Comparison of ENCODE assay signal across 9 cellular contexts in the genomic region with DNA sequence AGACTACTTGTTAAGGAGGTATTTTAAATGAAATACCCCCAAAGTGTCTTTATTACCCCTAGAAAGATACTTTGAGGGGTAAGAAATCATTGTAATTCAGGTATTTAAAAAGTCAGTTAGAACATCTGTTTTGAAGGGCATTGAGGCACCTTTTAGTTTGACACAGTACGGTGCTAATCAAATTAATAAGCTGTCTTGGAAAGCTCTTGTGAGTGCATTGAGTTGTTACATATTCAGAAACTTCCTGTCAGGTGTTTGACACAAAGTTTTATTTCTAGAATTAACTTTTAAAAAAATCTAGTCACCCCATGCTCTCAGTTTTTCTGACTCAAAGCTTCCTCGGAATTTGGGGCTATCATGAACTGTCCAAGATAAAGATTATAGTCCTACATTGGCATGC. TPM values are rescaled to one million over a fixed set of nuclear protein-coding genes. Genes with fewer than 3 reads are reported as not detected.
DNase-seq lines count a peak whose midpoint lies in the region; ATAC-seq and TF ChIP-seq lines count a peak whose summit lies in the region.
"Had no signal": no experiment of that assay in that cellular context is flagged by ENCODE, and none has a peak within 500 bp of the region (broad histone marks: within the 10 kb centered on the region; RNA-seq: fewer than 3 reads in every experiment).

No MANE protein-coding gene starts in this region.

- no peaks in the 10 kb centered on the region for H3K27me3 Mint-ChIP-seq in activated T-cell treated with anti-CD3 and anti-CD28 coated beads, Interleukin-2, amount 50 U/mL, for 4 hours (ENCODE audit: low read depth)
- no peaks in the 10 kb centered on the region for H3K27me3 Mint-ChIP-seq in T-cell
- H3K27me3 Mint-ChIP-seq in stimulated activated naive B cell treated with anti-CD40 and anti-IgM and Interleukin-4, amounts not matched to agents 10 μg/mL and 1 μg/mL and 100 μg/mL, for 72 hours: no peaks in the 10 kb centered on the region

- no peak for ATAC-seq in activated T-cell treated with anti-CD3 and anti-CD28 coated beads, Interleukin-2, amount 50 U/mL, for 4 hours
- ATAC-seq in T-cell (replicated peaks in 1 of 4): no peak
- no peak for ATAC-seq in stimulated activated naive B cell treated with anti-CD40 and anti-IgM and Interleukin-4, amounts not matched to agents 10 μg/mL and 1 μg/mL and 100 μg/mL, for 72 hours (replicated peaks)

- CTCF ChIA-PET in T-cell (lab: Charles Lee): interaction anchor here in 1 of 2 donors (0.8 kb wide), 1 partner anchor 9 kb away, joined by 3 read pairs; no protein-coding TSS in a partner anchor

- H3K4me3 Mint-ChIP-seq in activated T-cell treated with anti-CD3 and anti-CD28 coated beads, Interleukin-2, amount 50 U/mL, for 4 hours: peak overlapping the region; percentile 96
- H3K4me3 Mint-ChIP-seq in T-cell: peak overlapping the region; percentile 44 to 99 (median 47)
- peak overlapping the region; percentile 35 to 44 for H3K4me3 Mint-ChIP-seq in stimulated activated naive B cell treated with anti-CD40 and anti-IgM and Interleukin-4, amounts not matched to agents 10 μg/mL and 1 μg/mL and 100 μg/mL, for 72 hours

- H3K4me3 ChIP-seq in fibroblast of villous mesenchyme (ENCODE audit: low read depth, low read length): peak overlapping the region; percentile 89

- peaks cover 43% of the 10 kb centered on the region for H3K36me3 Mint-ChIP-seq in activated T-cell treated with anti-CD3 and anti-CD28 coated beads, Interleukin-2, amount 50 U/mL, for 4 hours (ENCODE audit: insufficient read depth)
- peaks cover 32% of the 10 kb centered on the region for H3K36me3 Mint-ChIP-seq in T-cell
- H3K36me3 Mint-ChIP-seq in stimulated activated naive B cell treated with anti-CD40 and anti-IgM and Interleukin-4, amounts not matched to agents 10 μg/mL and 1 μg/mL and 100 μg/mL, for 72 hours: peaks cover 29 to 39% of the 10 kb centered on the region in 2 donors

- POLR2A ChIA-PET in T-cell (lab: Charles Lee): interaction anchor here in 1 of 2 donors (0.9 kb wide), 1 partner anchor 9 kb away, joined by 3 read pairs; no protein-coding TSS in a partner anchor

- H3K27ac Mint-ChIP-seq in T-cell: no peak overlapping the region
- H3K27ac Mint-ChIP-seq in stimulated activated naive B cell treated with anti-CD40 and anti-IgM and Interleukin-4, amounts not matched to agents 10 μg/mL and 1 μg/mL and 100 μg/mL, for 72 hours: peak overlapping the region; percentile 37

- peaks cover 51% of the 10 kb centered on the region for H3K4me1 Mint-ChIP-seq in activated T-cell treated with anti-CD3 and anti-CD28 coated beads, Interleukin-2, amount 50 U/mL, for 4 hours (ENCODE audit: low read depth)
- peaks cover 63 to 68% (median 68%) of the 10 kb centered on the region in 3 donors for H3K4me1 Mint-ChIP-seq in T-cell
- H3K4me1 Mint-ChIP-seq in stimulated activated naive B cell treated with anti-CD40 and anti-IgM and Interleukin-4, amounts not matched to agents 10 μg/mL and 1 μg/mL and 100 μg/mL, for 72 hours: peaks cover 18 to 48% of the 10 kb centered on the region in 2 donors

- TF ChIP-seq CTCF in fibroblast of villous mesenchyme (IDR thresholded peaks at IDR 0.05; ENCODE audit: insufficient read depth, low read depth, low read length): no peak

- H3K9me3 Mint-ChIP-seq in activated T-cell treated with anti-CD3 and anti-CD28 coated beads, Interleukin-2, amount 50 U/mL, for 4 hours: no peaks in the 10 kb centered on the region
- H3K9me3 Mint-ChIP-seq in T-cell: no peaks in the 10 kb centered on the region
- no peaks in the 10 kb centered on the region for H3K9me3 Mint-ChIP-seq in stimulated activated naive B cell treated with anti-CD40 and anti-IgM and Interleukin-4, amounts not matched to agents 10 μg/mL and 1 μg/mL and 100 μg/mL, for 72 hours

- DNase-seq in activated T-cell treated with anti-CD3 and anti-CD28 coated beads, Interleukin-2, amount 50 U/mL, for 4 hours: no peak
- no peak for DNase-seq in activated T-cell treated with anti-CD3 and anti-CD28 coated beads, Interleukin-2, amount 50 U/mL, for 1 hour
- DNase-seq in T-cell (no peak), fibroblast of villous mesenchyme (ENCODE audit: low read depth) (no peak), iPS-NIHi7 (ENCODE audit: extremely low spot score) (no peak), NCI-H187 treated with DMSO at 0.1 percent for 48 hours (lab: John Stamatoyannopoulos, UW) (no peak), NCI-H1930 (lab: John Stamatoyannopoulos, UW) (no peak)
- no peak for DNase-seq in stimulated activated naive B cell treated with anti-CD40 and anti-IgM and Interleukin-4, amounts not matched to agents 10 μg/mL and 1 μg/mL and 100 μg/mL, for 72 hours
- DNase-seq: NCI-H1417 treated with DMSO at 0.1 percent for 48 hours had no signal

RNA-seq across cellular contexts. Expression of gene RBBP6, which starts 4.6 kb away (rescaled TPM):
- total RNA-seq in activated T-cell treated with anti-CD3 and anti-CD28 coated beads, Interleukin-2, amount 50 U/mL, for 4 hours: 10 to 100 TPM; 61.8 to 74.9 (median 73.9) TPM
- total RNA-seq in T-cell (100 to 1,000 TPM in 2 of 5 donors, 10 to 100 TPM in 3; 80.5 to 130 (median 91.9) TPM), fibroblast of villous mesenchyme (21.3 and 31.1 TPM in 2 replicates)

Comparison
In these comparisons a context has a peak if more than half of its experiments do, and no peak if none do; other contexts are left out.
1. H3K4me3 Mint-ChIP-seq: peak in every context shown above with its lines; median percentile 96 in activated T-cell treated with anti-CD3 and anti-CD28 coated beads, Interleukin-2, amount 50 U/mL, for 4 hours; 47 in T-cell; 40 in stimulated activated naive B cell treated with anti-CD40 and anti-IgM and Interleukin-4, amounts not matched to agents 10 μg/mL and 1 μg/mL and 100 μg/mL, for 72 hours.